8 cellular contexts compared by ENCODE assay signal in genomic region chr1:236753554-236753953, GRCh38. TPM values are rescaled to one million over a fixed set of nuclear protein-coding genes. Genes with fewer than 3 reads are reported as not detected.
DNase-seq lines count a peak whose midpoint lies in the region; ATAC-seq and TF ChIP-seq lines count a peak whose summit lies in the region.
"Had no signal": no experiment of that assay in that cellular context is flagged by ENCODE, and none has a peak within 500 bp of the region (broad histone marks: within the 10 kb centered on the region; RNA-seq: fewer than 3 reads in every experiment).

No MANE protein-coding gene starts in this region.

- H3K4me1 Mint-ChIP-seq in endodermal cell: no peaks in the 10 kb centered on the region
- no peaks in the 10 kb centered on the region for H3K4me1 Mint-ChIP-seq in stimulated activated memory B cell treated with anti-CD40 and anti-IgM and Interleukin-4, amounts not matched to agents 10 μg/mL and 1 μg/mL and 100 μg/mL, for 72 hours

- H3K27ac ChIP-seq in endodermal cell (ENCODE audit: low read depth, low read length) (no peak overlapping the region), parathyroid adenoma (no peak overlapping the region)

- no peaks in the 10 kb centered on the region for H3K79me2 ChIP-seq in parathyroid adenoma

- no peak overlapping the region for H3K27ac Mint-ChIP-seq in endodermal cell
- no peak overlapping the region for H3K27ac Mint-ChIP-seq in stimulated activated memory B cell treated with anti-CD40 and anti-IgM and Interleukin-4, amounts not matched to agents 10 μg/mL and 1 μg/mL and 100 μg/mL, for 72 hours
- H3K27ac Mint-ChIP-seq: T-helper 1 cell treated with Interleukin-12 subunit alpha and Interleukin-12 subunit beta and Interleukin-4 antibody, amounts not matched to agents 30 μg/mL and 1 μg/mL, for 36 hours had no signal

- H3K27me3 ChIP-seq in endodermal cell (ENCODE audit: control insufficient read depth, insufficient read depth, low read length, poor library complexity, severe bottlenecking): no peaks in the 10 kb centered on the region
- H3K27me3 ChIP-seq in parathyroid adenoma (ENCODE audit: control insufficient read depth, insufficient read depth, low read length): no peaks in the 10 kb centered on the region

- H3K4me3 ChIP-seq in endodermal cell (ENCODE audit: low read length): no peak overlapping the region
- no peak overlapping the region for H3K4me3 ChIP-seq in parathyroid adenoma (ENCODE audit: low read depth, low read length)

- H3K4me3 Mint-ChIP-seq in endodermal cell: no peak overlapping the region
- no peak overlapping the region for H3K4me3 Mint-ChIP-seq in stimulated activated memory B cell treated with anti-CD40 and anti-IgM and Interleukin-4, amounts not matched to agents 10 μg/mL and 1 μg/mL and 100 μg/mL, for 72 hours
- H3K4me3 Mint-ChIP-seq: T-helper 1 cell treated with Interleukin-12 subunit alpha and Interleukin-12 subunit beta and Interleukin-4 antibody, amounts not matched to agents 30 μg/mL and 1 μg/mL, for 36 hours had no signal

- H3K9me3 ChIP-seq in endodermal cell (ENCODE audit: control insufficient read depth, low read length): no peaks in the 10 kb centered on the region
- H3K9me3 ChIP-seq in parathyroid adenoma (ENCODE audit: control insufficient read depth, low read length): no peaks in the 10 kb centered on the region

- no peaks in the 10 kb centered on the region for H3K36me3 Mint-ChIP-seq in endodermal cell (ENCODE audit: low read depth)
- H3K36me3 Mint-ChIP-seq in stimulated activated memory B cell treated with anti-CD40 and anti-IgM and Interleukin-4, amounts not matched to agents 10 μg/mL and 1 μg/mL and 100 μg/mL, for 72 hours: no peaks in the 10 kb centered on the region

- peak; percentile 5 for DNase-seq in NCI-H2227 treated with DMSO at 0.1 percent for 48 hours (lab: John Stamatoyannopoulos, UW)
- DNase-seq in endodermal cell: peak; percentile 79

- H3K4me1 ChIP-seq in endodermal cell (ENCODE audit: control insufficient read depth, insufficient read depth, low read length) (no peaks in the 10 kb centered on the region), parathyroid adenoma (no peaks in the 10 kb centered on the region)

- peak overlapping the region; percentile 42 for H2AFZ ChIP-seq in parathyroid adenoma

- no peak overlapping the region for H3K4me2 ChIP-seq in parathyroid adenoma (ENCODE audit: low read length)

- H3K36me3 ChIP-seq in endodermal cell (ENCODE audit: control insufficient read depth, insufficient read depth, low read length) (no peaks in the 10 kb centered on the region), parathyroid adenoma (ENCODE audit: control insufficient read depth, insufficient read depth, low read length) (no peaks in the 10 kb centered on the region)

- ATAC-seq in GM18907 (IDR thresholded peaks at IDR 0.05; ENCODE audit: unreplicated experiment) (peak; percentile 49), GM21737 (IDR thresholded peaks at IDR 0.05; ENCODE audit: unreplicated experiment) (no peak), HG03139 (IDR thresholded peaks at IDR 0.05; ENCODE audit: unreplicated experiment) (no peak)
- ATAC-seq in stimulated activated memory B cell treated with anti-CD40 and anti-IgM and Interleukin-4, amounts not matched to agents 10 μg/mL and 1 μg/mL and 100 μg/mL, for 72 hours: no peak

- H3K9ac ChIP-seq in endodermal cell (ENCODE audit: extremely low read depth, low read length, poor library complexity, severe bottlenecking): no peak overlapping the region
- H3K9ac ChIP-seq in parathyroid adenoma: no peak overlapping the region

- 67 to 77% methylated on average over 2 to 4 of the region's 4 CpGs for WGBS in endodermal cell (ENCODE audit: insufficient coverage in 1 of 2, insufficient read length in 1 of 2), 2 experiments

- TF ChIP-seq CTCF in endodermal cell (conservative IDR thresholded peaks at IDR 0.05): peak; percentile 77
- TF ChIP-seq CTCF in parathyroid adenoma (IDR thresholded peaks at IDR 0.05): peak; percentile 31

- H3K9me3 Mint-ChIP-seq in endodermal cell: no peaks in the 10 kb centered on the region
- H3K9me3 Mint-ChIP-seq in stimulated activated memory B cell treated with anti-CD40 and anti-IgM and Interleukin-4, amounts not matched to agents 10 μg/mL and 1 μg/mL and 100 μg/mL, for 72 hours: no peaks in the 10 kb centered on the region
- H3K9me3 Mint-ChIP-seq: T-helper 1 cell treated with Interleukin-12 subunit alpha and Interleukin-12 subunit beta and Interleukin-4 antibody, amounts not matched to agents 30 μg/mL and 1 μg/mL, for 36 hours had no signal

- H3K27me3 Mint-ChIP-seq in endodermal cell (ENCODE audit: insufficient read depth): no peaks in the 10 kb centered on the region
- peaks cover 22% of the 10 kb centered on the region for H3K27me3 Mint-ChIP-seq in stimulated activated memory B cell treated with anti-CD40 and anti-IgM and Interleukin-4, amounts not matched to agents 10 μg/mL and 1 μg/mL and 100 μg/mL, for 72 hours

RNA-seq across cellular contexts. Expression of gene MTR, which starts 41.5 kb away (rescaled TPM):
- 10 to 100 TPM; 28.5 to 29.5 TPM for total RNA-seq in endodermal cell
- polyA plus RNA-seq in endodermal cell (2013, experiment 1 of 2): 12.0 TPM
- polyA plus RNA-seq in endodermal cell (2013, experiment 2 of 2): 12.2 TPM
